9 cellular contexts compared by ENCODE assay signal in the genomic region with DNA sequence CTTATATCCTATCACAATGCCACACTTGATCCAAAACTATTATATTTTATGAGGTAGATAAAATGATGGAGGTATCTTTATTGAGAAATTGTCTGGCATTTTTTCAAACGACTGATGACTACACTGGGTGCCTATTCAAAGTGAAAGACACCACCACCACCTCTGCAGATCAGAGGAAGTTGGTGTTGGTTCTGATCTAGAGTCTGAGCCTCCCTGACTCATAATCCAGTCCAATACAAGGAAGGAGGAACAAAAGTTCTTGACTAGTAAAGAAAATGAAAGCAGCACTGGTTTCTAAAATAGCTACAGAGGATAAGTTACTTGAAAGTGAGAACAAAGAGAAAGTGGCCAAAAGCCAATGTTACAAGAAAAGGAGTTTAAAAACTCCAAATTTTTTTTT.
DNase-seq lines count a peak whose midpoint lies in the region; ATAC-seq, FAIRE-seq and TF ChIP-seq lines count a peak whose summit lies in the region.
"Had no signal": no experiment of that assay in that cellular context is flagged by ENCODE, and none has a peak within 500 bp of the region (broad histone marks: within the 10 kb centered on the region; RNA-seq: fewer than 3 reads in every experiment).

No MANE protein-coding gene starts in this region.

- H3K4me3 ChIP-seq in coronary artery (no peak overlapping the region), right cardiac atrium (ENCODE audit: low read length) (no peak overlapping the region)

- intact Hi-C loops in right cardiac atrium (cut with DNase I): no loop called here

- no peaks in the 10 kb centered on the region for H3K9me3 ChIP-seq in right cardiac atrium (ENCODE audit: control insufficient read depth, low read length)

- FAIRE-seq in GM19239 (lab: Jason Lieb, UNC): peak; percentile 89

- H3K27ac ChIP-seq in coronary artery: no peak overlapping the region
- H3K27ac ChIP-seq in right cardiac atrium (ENCODE audit: low read length): no peak overlapping the region

- H3K4me1 ChIP-seq in right cardiac atrium (ENCODE audit: control insufficient read depth, insufficient read depth, low read length): no peaks in the 10 kb centered on the region

- ATAC-seq in HG02798 (IDR thresholded peaks at IDR 0.05; ENCODE audit: poor library complexity, unreplicated experiment) (peak; percentile 82), right cardiac atrium (no peak)

- H3K27me3 ChIP-seq in right cardiac atrium (ENCODE audit: control insufficient read depth, insufficient read depth): no peaks in the 10 kb centered on the region

- DNase-seq in GM19239 (ENCODE audit: insufficient read length, low spot score) (no peak), SIG-M5 (lab: John Stamatoyannopoulos, UW) (peak; percentile 5), coronary artery (ENCODE audit: low spot score) (no peak), right cardiac atrium (no peak), NCI-H2107 (lab: John Stamatoyannopoulos, UW) (no peak)
- DNase-seq in stimulated activated CD4-positive, alpha-beta T cell treated with anti-CD3 and anti-CD28 coated beads, TNF-alpha, amount 100 ng/mL, for 24 hours (ENCODE audit: low read depth in 3 of 3): peak; percentile 9 to 43 (median 27)
- DNase-seq: NCI-H1105, T-helper 9 cell had no signal

- 88% methylated on average over 1 of the region's 1 CpG for WGBS in right cardiac atrium

- no peak for TF ChIP-seq CTCF in coronary artery (IDR thresholded peaks at IDR 0.05)

Comparison
In these comparisons a context has a peak if more than half of its experiments do, and no peak if none do; other contexts are left out.
1. DNase-seq: peak in SIG-M5 (single experiment) and stimulated activated CD4-positive, alpha-beta T cell treated with anti-CD3 and anti-CD28 coated beads, TNF-alpha, amount 100 ng/mL, for 24 hours (3 of 3); none in GM19239 (single experiment), coronary artery (single experiment), right cardiac atrium (0 of 3) and NCI-H2107 (single experiment).